In the genomic region with DNA sequence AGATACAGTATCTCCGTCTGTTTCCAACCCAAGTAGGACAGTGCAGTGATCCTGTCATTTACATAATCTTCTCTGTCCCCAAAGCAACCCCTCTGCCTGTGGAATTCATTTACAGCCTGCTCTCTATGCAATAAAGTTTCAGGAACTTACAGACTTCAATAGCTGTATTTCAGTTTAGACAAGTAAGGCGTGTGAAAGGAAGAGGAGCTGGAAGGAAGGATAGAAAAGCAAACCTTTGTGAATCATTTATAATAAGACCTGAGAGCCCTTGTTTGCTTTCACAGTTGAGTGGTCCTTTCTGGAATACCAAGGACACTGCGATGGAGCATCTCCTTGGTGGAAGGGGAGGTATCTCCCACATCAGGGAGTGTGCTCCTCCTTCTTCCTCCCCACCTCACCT, we compare ENCODE assay signal across 23 cellular contexts.
"Had no signal": no experiment of that assay in that cellular context is flagged by ENCODE, and none has a peak within 500 bp of the region (broad histone marks: within the 10 kb centered on the region; RNA-seq: fewer than 3 reads in every experiment).

No MANE protein-coding gene starts in this region.

- H3K9ac ChIP-seq: neural progenitor cell had no signal

- H3K27ac ChIP-seq: colonic mucosa, gastrocnemius medialis, neural progenitor cell, right lobe of liver, skin epidermis, testis, tibial nerve, upper lobe of right lung had no signal

- H3K4me2 ChIP-seq: neural progenitor cell had no signal

- ATAC-seq: gastrocnemius medialis; left lobe of liver; mucosa of descending colon; natural killer cell; right lobe of liver; stimulated activated naive B cell treated with anti-CD40 and anti-IgM and Interleukin-4, amounts not matched to agents 10 μg/mL and 1 μg/mL and 100 μg/mL, for 72 hours; stimulated activated naive CD8-positive, alpha-beta T cell treated with anti-CD3 and anti-CD28 coated beads, Interleukin-15, amount 100 ng/mL, for 72 hours; upper lobe of right lung had no signal

- H3K4me1 ChIP-seq: colonic mucosa, gastrocnemius medialis, neural progenitor cell, right lobe of liver, testis, tibial nerve, upper lobe of right lung had no signal

- H3K36me3 ChIP-seq: colonic mucosa, gastrocnemius medialis, neural progenitor cell, ovary, right lobe of liver, tibial nerve, upper lobe of right lung had no signal

- H2AFZ ChIP-seq: neural progenitor cell had no signal

- DNase-seq: caudate nucleus; colonic mucosa; dermis blood vessel endothelial cell; endodermal cell; erythroblast; gastrocnemius medialis; kidney; mucosa of descending colon; natural killer cell; nucleus accumbens; right lobe of liver; stimulated activated CD4-positive, alpha-beta T cell treated with anti-CD3 and anti-CD28 coated beads, Interleukin-2, amount 100 ng/mL, for 24 hours; stimulated activated CD4-positive, alpha-beta T cell treated with anti-CD3 and anti-CD28 coated beads, Interleukin-4, amount 100 ng/mL, for 4 hours; stimulated activated naive B cell treated with anti-CD40 and anti-IgM and Interleukin-4, amounts not matched to agents 10 μg/mL and 1 μg/mL and 100 μg/mL, for 72 hours; stimulated activated naive CD8-positive, alpha-beta T cell treated with anti-CD3 and anti-CD28 coated beads, Interleukin-15, amount 100 ng/mL, for 72 hours; testis; upper lobe of right lung had no signal

- H3K27me3 ChIP-seq: colonic mucosa, gastrocnemius medialis, neural progenitor cell, ovary, testis, tibial nerve, upper lobe of right lung had no signal

- FAIRE-seq: endothelial cell of umbilical vein, kidney had no signal

- H3K4me3 ChIP-seq: colonic mucosa, gastrocnemius medialis, mucosa of descending colon, neural progenitor cell, ovary, right lobe of liver, skin epidermis, testis, tibial nerve, upper lobe of right lung had no signal

- H3K9me3 ChIP-seq: colonic mucosa, gastrocnemius medialis, mucosa of descending colon, ovary, right lobe of liver, testis, tibial nerve, upper lobe of right lung had no signal
